22 cellular contexts compared by ENCODE assay signal in genomic region chr1:106080608-106081325, GRCh38.
A peak's percentile ranks its signal among the peaks of the same experiment; 100 is the strongest.
DNase-seq lines count a peak whose midpoint lies in the region; ATAC-seq and TF ChIP-seq lines count a peak whose summit lies in the region.
"Had no signal": no experiment of that assay in that cellular context is flagged by ENCODE, and none has a peak within 500 bp of the region (broad histone marks: within the 10 kb centered on the region; RNA-seq: fewer than 3 reads in every experiment).

No MANE protein-coding gene starts in this region.

- in situ Hi-C loops in astrocyte of the spinal cord (cut with HindIII; ENCODE audit: low sequenced_read_pairs) = no loop called here

- H3K9ac ChIP-seq in colonic mucosa (ENCODE audit: low read depth in 2 of 2, low read length in 2 of 2) = no peak overlapping the region
- H3K9ac ChIP-seq: KMS-11 had no signal

- WGBS in testis, 2 donors = 29 to 35% methylated on average over 21 to 34 of the region's 41 CpGs

- TF ChIP-seq CTCF in astrocyte of the spinal cord (IDR thresholded peaks at IDR 0.05; ENCODE audit: low read depth, low read length) = no peak
- peak; percentile 5 for TF ChIP-seq CTCF in kidney epithelial cell (IDR thresholded peaks at IDR 0.05; ENCODE audit: insufficient read depth, low read length, poor library complexity, severe bottlenecking)
- no peak for TF ChIP-seq CTCF in testis (IDR thresholded peaks at IDR 0.05)
- no peak for TF ChIP-seq CTCF in colonic mucosa (IDR thresholded peaks at IDR 0.05)

- H3K27ac ChIP-seq in testis (no peak overlapping the region), colonic mucosa (no peak overlapping the region)
- H3K27ac ChIP-seq: cardiac muscle cell, esophagus squamous epithelium, KMS-11, left ventricle myocardium inferior, Peyer's patch, prostate gland, vagina, WERI-Rb-1 had no signal

- ATAC-seq in Right ventricle myocardium inferior = no peak
- ATAC-seq in left ventricle myocardium superior = no peak
- ATAC-seq in HG03175 (IDR thresholded peaks at IDR 0.05; ENCODE audit: unreplicated experiment) = no peak
- ATAC-seq: mucosa of descending colon had no signal

- H3K4me3 ChIP-seq in astrocyte of the spinal cord (ENCODE audit: low read depth, low read length) (peak overlapping the region; percentile 0), kidney epithelial cell (ENCODE audit: low read depth, low read length) (peak overlapping the region; percentile 19), testis (peak overlapping the region; percentile 33 to 57), colonic mucosa (no peak overlapping the region)
- H3K4me3 ChIP-seq: cardiac muscle cell, esophagus squamous epithelium, left ventricle myocardium inferior, mucosa of descending colon, Peyer's patch, prostate gland, vagina had no signal

- H3K4me1 ChIP-seq in testis (no peaks in the 10 kb centered on the region), colonic mucosa (no peaks in the 10 kb centered on the region)
- H3K4me1 ChIP-seq: esophagus squamous epithelium, left ventricle myocardium inferior, Peyer's patch, prostate gland, vagina had no signal

- intact Hi-C loops in Right ventricle myocardium inferior (cut with DNase I) = no loop called here
- intact Hi-C loops in left ventricle myocardium superior (cut with micrococcal nuclease) = no loop called here
- intact Hi-C loops in testis (cut with DNase I; ENCODE audit: low total_unique reads) = no loop called here
- intact Hi-C loops in colonic mucosa (cut with DNase I) = no loop called here

- H3K9me3 ChIP-seq in testis (no peaks in the 10 kb centered on the region), colonic mucosa (no peaks in the 10 kb centered on the region)
- H3K9me3 ChIP-seq: esophagus squamous epithelium, left ventricle myocardium inferior, mucosa of descending colon, Peyer's patch, prostate gland, vagina had no signal

- DNase-seq in Right ventricle myocardium inferior (ENCODE audit: missing footprints) = peak; percentile 51
- no peak for DNase-seq in left ventricle myocardium superior
- no peak for DNase-seq in astrocyte of the spinal cord (ENCODE audit: low read depth, low spot score)
- no peak for DNase-seq in kidney epithelial cell (ENCODE audit: low read depth)
- DNase-seq in testis = peak; percentile 42
- DNase-seq in stimulated activated CD4-positive, alpha-beta T cell treated with anti-CD3 and anti-CD28 coated beads, Interleukin-4, amount 100 ng/mL, for 1 hour = no peak
- DNase-seq in colonic mucosa = no peak
- DNase-seq: activated effector memory CD4-positive, alpha-beta T cell treated with anti-CD3 and anti-CD28 coated beads, Interleukin-2, amount 50 U/mL, for 16 hours; esophagus squamous epithelium; left ventricle myocardium inferior; mucosa of descending colon; NCI-H2081; NCI-H510A; NK-92 treated with Interleukin-12 subunit alpha and Interleukin-12 subunit beta, amount 100 ng/mL, for 24 hours; Peyer's patch; stimulated activated CD4-positive, alpha-beta T cell treated with anti-CD3 and anti-CD28 coated beads, Interleukin-4, amount 100 ng/mL, for 4 hours; WERI-Rb-1 had no signal

- H3K27me3 ChIP-seq in kidney epithelial cell (ENCODE audit: control insufficient read depth, insufficient read depth, low read length) (peaks cover 2% of the 10 kb centered on the region), testis (no peaks in the 10 kb centered on the region), colonic mucosa (no peaks in the 10 kb centered on the region)
- H3K27me3 ChIP-seq: cardiac muscle cell, Peyer's patch, vagina had no signal

- no peak for TF ChIP-seq POLR2A in testis (IDR thresholded peaks at IDR 0.05)

- H3K36me3 ChIP-seq in kidney epithelial cell (ENCODE audit: control insufficient read depth, insufficient read depth, low read length) = no peaks in the 10 kb centered on the region
- H3K36me3 ChIP-seq in testis (ENCODE audit: low read depth, missing control alignments) = no peaks in the 10 kb centered on the region
- no peaks in the 10 kb centered on the region for H3K36me3 ChIP-seq in colonic mucosa
- H3K36me3 ChIP-seq: cardiac muscle cell, esophagus squamous epithelium, left ventricle myocardium inferior, Peyer's patch, prostate gland, vagina, WERI-Rb-1 had no signal

Comparison
In these comparisons a context has a peak if more than half of its experiments do, and no peak if none do; other contexts are left out.
1. DNase-seq: peak in Right ventricle myocardium inferior (single experiment) and testis (single experiment); none in left ventricle myocardium superior (single experiment), astrocyte of the spinal cord (single experiment), kidney epithelial cell (single experiment), stimulated activated CD4-positive, alpha-beta T cell treated with anti-CD3 and anti-CD28 coated beads, Interleukin-4, amount 100 ng/mL, for 1 hour (single experiment) and colonic mucosa (single experiment).